ENCODE assay signal across 8 cellular contexts in the genomic region with DNA sequence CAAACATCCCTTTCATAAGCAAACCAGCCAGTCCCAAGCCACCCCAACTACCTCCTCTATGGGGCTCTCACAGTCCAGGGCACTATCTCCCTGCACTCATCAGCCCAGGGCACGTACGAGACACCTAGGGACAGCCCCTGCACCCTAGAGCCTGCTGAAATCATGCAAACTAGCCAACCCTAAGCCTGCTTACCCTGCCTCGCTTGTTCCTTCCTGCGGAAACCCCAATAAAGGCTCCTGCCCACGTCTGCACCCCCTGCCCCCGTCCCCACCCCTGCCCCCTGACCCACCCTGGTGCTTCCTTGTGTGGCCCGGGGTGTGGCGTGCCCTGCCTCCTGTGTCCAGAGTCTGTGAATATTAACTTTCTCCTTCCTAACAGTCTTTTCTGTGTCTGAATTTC.
DNase-seq lines count a peak whose midpoint lies in the region; ATAC-seq, FAIRE-seq and TF ChIP-seq lines count a peak whose summit lies in the region.

No MANE protein-coding gene starts in this region.

- H3K27ac ChIP-seq in CD4-positive, CD25-positive, alpha-beta regulatory T cell (ENCODE audit: insufficient read depth, low read length, poor library complexity, severe bottlenecking), result peak overlapping the region; percentile 15
- H3K27ac ChIP-seq in astrocyte (ENCODE audit: low read depth, low read length) (no peak overlapping the region), hepatocyte (no peak overlapping the region)

- H3K9ac ChIP-seq in astrocyte (ENCODE audit: low read length), result no peak overlapping the region

- H3K36me3 ChIP-seq in CD4-positive, CD25-positive, alpha-beta regulatory T cell (ENCODE audit: control insufficient read depth, insufficient read depth, low read length), result no peaks in the 10 kb centered on the region
- H3K36me3 ChIP-seq in astrocyte (ENCODE audit: insufficient read depth, low read length) (no peaks in the 10 kb centered on the region), hepatocyte (replicated peaks; ENCODE audit: insufficient read depth, low read depth) (no peaks in the 10 kb centered on the region)

- H2AFZ ChIP-seq in astrocyte (ENCODE audit: low read depth, low read length), result no peak overlapping the region
- no peak overlapping the region for H2AFZ ChIP-seq in hepatocyte

- peak overlapping the region; percentile 51 for H3K4me3 ChIP-seq in CD4-positive, CD25-positive, alpha-beta regulatory T cell (ENCODE audit: low read depth, low read length)
- no peak overlapping the region for H3K4me3 ChIP-seq in astrocyte (ENCODE audit: insufficient read depth, low read depth, low read length)
- H3K4me3 ChIP-seq in hepatocyte, result no peak overlapping the region

- no peaks in the 10 kb centered on the region for H3K27me3 ChIP-seq in CD4-positive, CD25-positive, alpha-beta regulatory T cell (ENCODE audit: control insufficient read depth, insufficient read depth, low read length)
- H3K27me3 ChIP-seq in astrocyte (ENCODE audit: insufficient read depth, low read length) (no peaks in the 10 kb centered on the region), hepatocyte (no peaks in the 10 kb centered on the region)

- H3K9me3 ChIP-seq in CD4-positive, CD25-positive, alpha-beta regulatory T cell (ENCODE audit: control insufficient read depth in 2 of 2, low read length in 2 of 2), result no peaks in the 10 kb centered on the region
- H3K9me3 ChIP-seq in astrocyte (ENCODE audit: insufficient read depth, low read depth, low read length) (no peaks in the 10 kb centered on the region), hepatocyte (ENCODE audit: low read depth) (no peaks in the 10 kb centered on the region)

- WGBS in hepatocyte (ENCODE audit: low lambda C conversion rate, missing lambda C conversion rate), result 96% methylated on average over 5 of the region's 8 CpGs

- no peak for FAIRE-seq in astrocyte (lab: Jason Lieb, UNC)

- peak in 2 of 3 donors; percentile 29 to 74 for DNase-seq in CD4-positive, CD25-positive, alpha-beta regulatory T cell
- DNase-seq in astrocyte (ENCODE audit: low read depth), result no peak
- DNase-seq in hepatocyte (ENCODE audit: low spot score), result no peak
- DNase-seq in NCI-H1105 (lab: John Stamatoyannopoulos, UW), result no peak
- no peak for DNase-seq in HFFc6
- DNase-seq in NCI-H82 (lab: John Stamatoyannopoulos, UW), result no peak

- peaks cover 20 to 78% (median 56%) of the 10 kb centered on the region in 4 donors for H3K4me1 Mint-ChIP-seq in CD4-positive, CD25-positive, alpha-beta regulatory T cell
- H3K4me1 Mint-ChIP-seq in astrocyte (ENCODE audit: low read depth, unreplicated experiment), result no peaks in the 10 kb centered on the region
- no peaks in the 10 kb centered on the region for H3K4me1 Mint-ChIP-seq in HFFc6 (ENCODE audit: low read depth)

- H4K20me1 ChIP-seq in astrocyte (ENCODE audit: insufficient read depth, low read length) (no peaks in the 10 kb centered on the region), hepatocyte (ENCODE audit: insufficient read depth, poor library complexity, severe bottlenecking) (no peaks in the 10 kb centered on the region)

- H3K4me2 ChIP-seq in astrocyte (ENCODE audit: low read length), result no peak overlapping the region
- no peak overlapping the region for H3K4me2 ChIP-seq in hepatocyte

- H3K27me3 Mint-ChIP-seq in CD4-positive, CD25-positive, alpha-beta regulatory T cell, result no peaks in the 10 kb centered on the region
- H3K27me3 Mint-ChIP-seq in astrocyte (ENCODE audit: low read depth, unreplicated experiment), result peaks cover 70% of the 10 kb centered on the region
- no peaks in the 10 kb centered on the region for H3K27me3 Mint-ChIP-seq in HFFc6 (ENCODE audit: insufficient read depth)

- no peaks in the 10 kb centered on the region for H3K36me3 Mint-ChIP-seq in CD4-positive, CD25-positive, alpha-beta regulatory T cell
- H3K36me3 Mint-ChIP-seq in astrocyte (ENCODE audit: low read depth, unreplicated experiment), result no peaks in the 10 kb centered on the region
- no peaks in the 10 kb centered on the region for H3K36me3 Mint-ChIP-seq in HFFc6 (ENCODE audit: low read depth)

- peak overlapping the region; percentile 69 to 90 (median 84) for H3K4me3 Mint-ChIP-seq in CD4-positive, CD25-positive, alpha-beta regulatory T cell
- peak overlapping the region; percentile 61 for H3K4me3 Mint-ChIP-seq in astrocyte (ENCODE audit: unreplicated experiment)
- H3K4me3 Mint-ChIP-seq in HFFc6, result no peak overlapping the region

- H3K27ac Mint-ChIP-seq in CD4-positive, CD25-positive, alpha-beta regulatory T cell, result peak overlapping the region; percentile 51 to 90 (median 75)
- no peak overlapping the region for H3K27ac Mint-ChIP-seq in astrocyte (ENCODE audit: unreplicated experiment)
- no peak overlapping the region for H3K27ac Mint-ChIP-seq in HFFc6

- TF ChIP-seq CTCF in astrocyte (IDR thresholded peaks at IDR 0.05; ENCODE audit: insufficient read depth, low read depth, low read length) (no peak), hepatocyte (IDR thresholded peaks at IDR 0.05; ENCODE audit: poor library complexity) (no peak), HFFc6 (IDR thresholded peaks at IDR 0.05) (no peak)

- no peaks in the 10 kb centered on the region for H3K9me2 ChIP-seq in hepatocyte (replicated peaks; ENCODE audit: insufficient read depth)

- H3K9me3 Mint-ChIP-seq in CD4-positive, CD25-positive, alpha-beta regulatory T cell, result no peaks in the 10 kb centered on the region
- peaks cover 9% of the 10 kb centered on the region for H3K9me3 Mint-ChIP-seq in astrocyte (ENCODE audit: unreplicated experiment)
- peaks cover 45% of the 10 kb centered on the region for H3K9me3 Mint-ChIP-seq in HFFc6

- H3K4me1 ChIP-seq in CD4-positive, CD25-positive, alpha-beta regulatory T cell (ENCODE audit: control insufficient read depth, insufficient read depth, low read length, poor library complexity, severe bottlenecking), result peaks cover 64% of the 10 kb centered on the region
- H3K4me1 ChIP-seq in astrocyte (ENCODE audit: insufficient read depth, low read length) (no peaks in the 10 kb centered on the region), hepatocyte (ENCODE audit: insufficient read depth) (peaks cover 34% of the 10 kb centered on the region)

- ATAC-seq in CD4-positive, CD25-positive, alpha-beta regulatory T cell (ENCODE audit: low read depth in 2 of 2), result peak; percentile 54 to 56
- ATAC-seq in GM21360 (IDR thresholded peaks at IDR 0.05; ENCODE audit: unreplicated experiment) (peak; percentile 41), HG03460 (IDR thresholded peaks at IDR 0.05; ENCODE audit: unreplicated experiment) (peak; percentile 76)

- H3K79me2 ChIP-seq in astrocyte (ENCODE audit: insufficient read depth, low read length) (no peaks in the 10 kb centered on the region), hepatocyte (no peaks in the 10 kb centered on the region)

Comparison
In these comparisons a context has a peak if more than half of its experiments do, and no peak if none do; other contexts are left out.
1. DNase-seq: peak in CD4-positive, CD25-positive, alpha-beta regulatory T cell (2 of 3); none in astrocyte (single experiment), hepatocyte (single experiment), NCI-H1105 (single experiment), HFFc6 (single experiment) and NCI-H82 (single experiment).
2. H3K27ac Mint-ChIP-seq: peak in CD4-positive, CD25-positive, alpha-beta regulatory T cell (3 of 3); none in astrocyte (single experiment) and HFFc6 (single experiment).
3. Peak in every context shown above with its lines, with median percentiles within 50 percentile points of each other: ATAC-seq.